9 cellular contexts compared by ENCODE assay signal in the genomic region with DNA sequence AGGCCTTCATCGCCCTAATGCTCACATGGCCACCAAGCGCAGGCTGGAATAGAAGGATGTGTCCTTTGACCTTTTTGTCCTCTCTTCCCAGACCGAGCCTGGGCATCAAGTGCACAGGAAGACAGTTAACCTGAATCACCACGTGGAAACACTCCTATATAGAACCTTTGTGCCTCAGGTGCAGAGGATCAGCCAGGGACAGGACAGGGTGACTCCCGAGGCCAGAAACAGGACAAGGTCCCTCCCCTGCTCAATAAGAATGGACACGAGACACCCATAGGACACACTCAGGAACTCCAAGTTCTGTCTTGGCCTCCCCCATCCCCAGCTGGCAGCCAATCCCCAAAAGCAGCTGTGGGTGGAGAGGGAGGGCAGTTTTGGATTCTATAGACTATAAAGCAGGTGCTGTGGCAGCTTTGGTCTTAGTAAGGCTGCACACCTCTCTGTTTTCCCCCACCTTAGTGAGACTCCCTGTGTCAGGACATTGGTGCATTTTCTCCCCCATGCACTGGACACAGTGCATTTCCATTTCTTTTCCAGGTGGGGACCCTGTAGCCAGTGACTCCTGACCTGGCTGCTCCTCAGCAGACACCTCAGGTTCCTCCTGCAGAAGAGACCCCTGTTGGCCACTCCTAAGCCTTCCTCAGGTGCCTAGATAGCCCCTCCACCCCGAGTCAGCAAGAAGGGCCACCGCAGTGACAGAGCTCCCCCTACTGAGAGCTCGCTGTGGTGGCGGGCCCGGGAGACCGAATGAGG. TPM values are rescaled to one million over a fixed set of nuclear protein-coding genes. Genes with fewer than 3 reads are reported as not detected.
A peak's percentile ranks its signal among the peaks of the same experiment; 100 is the strongest.
DNase-seq lines count a peak whose midpoint lies in the region; ATAC-seq and TF ChIP-seq lines count a peak whose summit lies in the region.
"Had no signal": no experiment of that assay in that cellular context is flagged by ENCODE, and none has a peak within 500 bp of the region (broad histone marks: within the 10 kb centered on the region; RNA-seq: fewer than 3 reads in every experiment).

No MANE protein-coding gene starts in this region.

- no peaks in the 10 kb centered on the region for H3K9me3 ChIP-seq in parathyroid adenoma (ENCODE audit: control insufficient read depth, low read length)

- no peaks in the 10 kb centered on the region for H3K27me3 ChIP-seq in parathyroid adenoma (ENCODE audit: control insufficient read depth, insufficient read depth, low read length)

- H3K4me1 ChIP-seq in parathyroid adenoma: peaks cover 35% of the 10 kb centered on the region

- no peak overlapping the region for H3K27ac ChIP-seq in parathyroid adenoma

- H3K4me3 ChIP-seq in fibroblast of mammary gland (ENCODE audit: control insufficient read depth, low read depth, low read length) (no peak overlapping the region), parathyroid adenoma (ENCODE audit: low read depth, low read length) (no peak overlapping the region)

- peak; percentile 74 for ATAC-seq in GM19025 (IDR thresholded peaks at IDR 0.05; ENCODE audit: low read depth, unreplicated experiment)
- peak; percentile 65 for ATAC-seq in HG03108 (IDR thresholded peaks at IDR 0.05; ENCODE audit: unreplicated experiment)

- no peak overlapping the region for H2AFZ ChIP-seq in parathyroid adenoma

- no peak overlapping the region for H3K27ac Mint-ChIP-seq in CD14-positive monocyte

- H3K36me3 Mint-ChIP-seq in CD14-positive monocyte: no peaks in the 10 kb centered on the region

- peaks cover 4% of the 10 kb centered on the region for H3K4me1 Mint-ChIP-seq in CD14-positive monocyte

- H3K9ac ChIP-seq in parathyroid adenoma: no peak overlapping the region

- H3K4me2 ChIP-seq in parathyroid adenoma (ENCODE audit: low read length): no peak overlapping the region

- no peaks in the 10 kb centered on the region for H3K36me3 ChIP-seq in parathyroid adenoma (ENCODE audit: control insufficient read depth, insufficient read depth, low read length)

- no peaks in the 10 kb centered on the region for H3K79me2 ChIP-seq in parathyroid adenoma

- peaks cover 0 to 2% (median 0%) of the 10 kb centered on the region in 7 donors for H3K9me3 Mint-ChIP-seq in CD14-positive monocyte

- H3K27me3 Mint-ChIP-seq in CD14-positive monocyte (ENCODE audit: low read depth in 3 of 3): peaks cover 0 to 7% (median 0%) of the 10 kb centered on the region in 3 donors

- intact Hi-C loops in CD14-positive monocyte (cut with micrococcal nuclease): no loop called here

- TF ChIP-seq CTCF in CD14-positive monocyte (IDR thresholded peaks at IDR 0.05): peak; percentile 25
- peak; percentile 78 for TF ChIP-seq CTCF in fibroblast of mammary gland (conservative IDR thresholded peaks at IDR 0.05; ENCODE audit: control insufficient read depth, insufficient read depth, low read depth, low read length)
- TF ChIP-seq CTCF in parathyroid adenoma (IDR thresholded peaks at IDR 0.05): peak; percentile 80

- no peak overlapping the region for H3K4me3 Mint-ChIP-seq in CD14-positive monocyte

- DNase-seq in CD14-positive monocyte (ENCODE audit: low spot score): no peak
- DNase-seq in NCI-H460 (ENCODE audit: extremely low read depth, low read depth): peak; percentile 12
- DNase-seq in activated CD8-positive, alpha-beta memory T cell treated with anti-CD3 and anti-CD28 coated beads, Interleukin-2, amount 50 U/mL, for 24 hours (ENCODE audit: extremely low read depth): peak; percentile 26
- peak; percentile 50 for DNase-seq in fibroblast of mammary gland (ENCODE audit: low read depth)
- DNase-seq in GOT3 (lab: John Stamatoyannopoulos, UW): no peak

RNA-seq across cellular contexts. Expression of gene POU2AF1, which starts 43.6 kb away (rescaled TPM):
- polyA plus RNA-seq in CD14-positive monocyte: under 1 TPM; 0.07 to 0.12 TPM
- total RNA-seq in NCI-H460 (2014; rRNA removed; shearing (Covaris generic)): not detected in 2 replicates
- polyA plus RNA-seq in NCI-H460 (2014; cell fraction: nucleus; rRNA removed): not detected in 2 replicates
- total RNA-seq: LHCN-M2 had no signal

Comparison
In these comparisons a context has a peak if more than half of its experiments do, and no peak if none do; other contexts are left out.
1. DNase-seq: peak in NCI-H460 (single experiment), activated CD8-positive, alpha-beta memory T cell treated with anti-CD3 and anti-CD28 coated beads, Interleukin-2, amount 50 U/mL, for 24 hours (single experiment) and fibroblast of mammary gland (single experiment); none in CD14-positive monocyte (single experiment) and GOT3 (single experiment).
2. CTCF ChIP-seq: peak in every context shown above with its lines; median percentile 80 in parathyroid adenoma; 78 in fibroblast of mammary gland; 25 in CD14-positive monocyte.